In the genomic region with DNA sequence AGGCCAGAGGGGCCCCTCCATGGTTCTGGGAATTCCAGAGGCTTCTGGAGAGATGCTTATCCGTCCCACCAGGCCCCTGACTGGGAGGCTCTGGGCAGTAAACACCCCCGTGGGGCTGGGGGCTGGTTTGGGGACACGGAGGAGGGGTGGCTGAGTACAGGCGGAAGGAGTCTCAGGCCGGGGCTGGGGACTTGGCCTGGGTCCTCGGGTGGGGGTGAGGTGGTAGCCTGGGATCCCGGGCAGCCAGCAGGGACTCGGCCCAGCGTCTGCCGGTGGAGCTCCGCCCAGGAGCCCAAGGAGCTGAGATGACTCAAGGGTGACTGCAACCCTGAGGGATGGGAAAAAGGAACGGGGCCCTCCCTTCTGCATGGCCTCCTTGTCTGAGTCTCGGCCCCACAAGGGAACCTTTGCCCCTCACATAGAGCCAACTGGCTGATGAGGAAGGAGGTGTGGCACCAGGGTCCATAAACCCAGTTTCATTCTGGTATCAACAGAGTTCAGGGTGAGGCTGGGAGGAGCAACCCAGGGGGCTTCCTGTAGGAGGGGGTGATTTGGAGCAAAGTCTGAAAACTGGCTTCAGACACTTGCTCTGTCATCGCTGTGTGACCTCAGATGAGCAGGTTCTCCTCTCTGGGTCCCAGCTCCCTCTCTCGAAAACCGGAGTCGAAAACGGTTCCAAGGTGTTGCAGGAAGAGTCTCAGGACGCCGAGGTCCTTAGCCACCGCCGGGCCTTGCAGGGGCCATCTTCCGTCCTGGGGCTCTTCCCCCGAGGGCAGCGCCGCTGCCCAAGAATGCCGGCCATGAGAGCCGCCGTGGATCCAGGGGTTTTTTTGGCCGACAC, we compare ENCODE assay signal across 1 cellular context.
TF ChIP-seq lines count a peak whose summit lies in the region.

No MANE protein-coding gene starts in this region.

TF ChIP-seq in endothelial cell of umbilical vein, 7 proteins besides CTCF, POLR2A, EP300 and RAD21:
- TF ChIP-seq, protein P1, sequence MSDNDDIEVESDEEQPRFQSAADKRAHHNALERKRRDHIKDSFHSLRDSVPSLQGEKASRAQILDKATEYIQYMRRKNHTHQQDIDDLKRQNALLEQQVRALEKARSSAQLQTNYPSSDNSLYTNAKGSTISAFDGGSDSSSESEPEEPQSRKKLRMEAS (IDR thresholded peaks at IDR 0.05; ENCODE audit: insufficient read depth, insufficient read length), result no peak
- TF ChIP-seq EZH2 (IDR thresholded peaks at IDR 0.05; ENCODE audit: borderline replicate concordance, low read depth, low read length, severe bottlenecking) (no peak), GATA2 (IDR thresholded peaks at IDR 0.05; ENCODE audit: insufficient read depth, insufficient read length, low read depth, low read length) (no peak), MYC (IDR thresholded peaks at IDR 0.05; ENCODE audit: low read depth, low read length) (no peak), JUN (IDR thresholded peaks at IDR 0.05; ENCODE audit: borderline replicate concordance, insufficient read depth, insufficient read length, low read depth) (no peak), POLR2AphosphoS5 (IDR thresholded peaks at IDR 0.05; ENCODE audit: insufficient read depth, low read depth, low read length) (no peak), FOS (IDR thresholded peaks at IDR 0.05; ENCODE audit: borderline replicate concordance, insufficient read depth, low read length) (no peak)
